In the genomic region with DNA sequence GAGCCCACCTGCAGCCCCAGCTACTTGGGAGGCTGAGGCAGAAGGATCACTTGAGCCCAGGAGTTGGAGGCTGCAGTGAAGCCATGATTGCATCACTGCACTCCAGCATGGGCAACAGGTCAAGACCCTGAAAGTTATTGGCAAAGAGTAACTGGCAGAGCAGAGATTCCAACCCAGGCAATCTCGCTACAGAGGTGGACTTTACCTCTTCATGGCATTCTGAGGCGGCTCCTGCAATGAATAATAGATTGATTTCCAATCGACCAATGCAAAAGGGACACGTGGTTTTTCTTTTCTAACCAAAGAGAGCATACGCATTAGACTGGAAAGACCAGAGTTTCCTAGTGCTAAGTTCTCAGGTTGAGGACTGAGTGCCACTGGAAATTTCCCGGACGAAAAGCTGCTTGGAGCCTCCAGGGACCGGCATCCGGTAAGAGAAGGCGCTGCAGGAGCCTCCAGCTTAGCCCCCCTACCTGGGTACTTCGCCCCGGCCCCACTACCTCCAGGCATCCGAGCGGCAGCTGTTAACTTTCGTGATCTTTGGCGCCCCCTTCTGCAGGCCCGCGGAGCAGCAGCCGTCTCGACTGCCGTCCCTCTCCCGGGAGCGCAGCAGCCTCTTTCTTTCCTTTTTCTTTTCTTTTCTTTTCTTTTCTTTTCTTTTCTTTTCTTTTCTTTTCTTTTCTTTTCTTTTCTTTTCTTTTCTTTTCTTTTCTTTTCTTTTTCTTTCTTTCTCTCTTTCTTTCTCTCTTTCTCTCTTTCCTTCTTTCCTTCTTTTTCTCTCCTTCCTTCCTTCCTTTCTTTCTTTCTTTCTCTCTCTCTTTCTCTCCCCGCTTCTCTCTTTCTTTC, we compare ENCODE assay signal across 8 cellular contexts.
DNase-seq lines count a peak whose midpoint lies in the region; ATAC-seq, FAIRE-seq and TF ChIP-seq lines count a peak whose summit lies in the region.

No MANE protein-coding gene starts in this region.

- DNase-seq in AG20443 (ENCODE audit: low spot score) (peak; percentile 80), H54 (ENCODE audit: insufficient read length, low spot score) (peak; percentile 72), NCI-H774 (lab: John Stamatoyannopoulos, UW) (peak; percentile 59), epithelial cell of esophagus (ENCODE audit: low read depth) (peak; percentile 64)
- peak; percentile 90 for DNase-seq in activated CD8-positive, alpha-beta memory T cell treated with anti-CD3 and anti-CD28 coated beads, Interleukin-2, amount 50 U/mL, for 4 hours
- peak; percentile 64 for DNase-seq in stimulated activated CD8-positive, alpha-beta memory T cell treated with anti-CD3 and anti-CD28 coated beads, Interleukin-7, amount 100 ng/mL, for 24 hours (ENCODE audit: low read depth)

- no peak for FAIRE-seq in H54 (lab: Jason Lieb, UNC)

- peaks cover 21% of the 10 kb centered on the region for H3K4me1 ChIP-seq in mucosa of stomach (ENCODE audit: control insufficient read depth, insufficient read depth, low read length)

- H3K9ac ChIP-seq in mucosa of stomach (ENCODE audit: low read length) = peak overlapping the region; percentile 47

- ATAC-seq in GM19035 (IDR thresholded peaks at IDR 0.05; ENCODE audit: unreplicated experiment) = no peak

- H3K9me3 ChIP-seq in mucosa of stomach (ENCODE audit: control insufficient read depth, low read length) = no peaks in the 10 kb centered on the region

- peak; percentile 77 for TF ChIP-seq CTCF in epithelial cell of esophagus (IDR thresholded peaks at IDR 0.05; ENCODE audit: insufficient read depth, low read depth, low read length, missing control alignments)

- no peak for TF ChIP-seq POLR2A in H54 (IDR thresholded peaks at IDR 0.05; ENCODE audit: low read depth, low read length)

- no peaks in the 10 kb centered on the region for H3K36me3 ChIP-seq in mucosa of stomach (ENCODE audit: control insufficient read depth, insufficient read depth, low read length)

- no peaks in the 10 kb centered on the region for H3K27me3 ChIP-seq in mucosa of stomach (ENCODE audit: control insufficient read depth, insufficient read depth, low read length)

- H3K4me3 ChIP-seq in epithelial cell of esophagus (ENCODE audit: low read length) = no peak overlapping the region
- no peak overlapping the region for H3K4me3 ChIP-seq in mucosa of stomach (ENCODE audit: low read length)
